Comparison of ENCODE assay signal across 1 cellular context in the genomic region with DNA sequence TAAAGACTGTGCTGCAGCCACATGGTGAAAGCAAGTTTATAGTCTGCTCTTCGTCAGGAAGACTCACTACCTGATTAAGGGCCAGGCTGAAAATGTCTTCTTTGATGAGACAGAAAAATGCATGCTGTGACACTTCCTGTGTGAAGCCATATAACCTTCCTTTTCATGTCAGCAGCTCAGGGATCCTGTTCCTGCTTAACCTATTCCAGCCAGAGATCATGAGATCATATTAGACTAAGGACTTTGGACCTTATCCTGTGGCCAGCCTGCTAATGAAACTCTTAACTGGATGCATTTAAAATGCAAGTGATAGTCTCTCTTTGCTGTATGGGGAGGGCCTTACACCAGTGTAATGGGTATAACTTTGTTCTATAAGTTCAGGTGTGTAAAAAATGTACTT.
TF ChIP-seq lines count a peak whose summit lies in the region.

No MANE protein-coding gene starts in this region.

TF ChIP-seq in WTC11, 78 proteins besides CTCF, POLR2A, EP300 and RAD21 (continued from another document):
- TF ChIP-seq, protein P1, sequence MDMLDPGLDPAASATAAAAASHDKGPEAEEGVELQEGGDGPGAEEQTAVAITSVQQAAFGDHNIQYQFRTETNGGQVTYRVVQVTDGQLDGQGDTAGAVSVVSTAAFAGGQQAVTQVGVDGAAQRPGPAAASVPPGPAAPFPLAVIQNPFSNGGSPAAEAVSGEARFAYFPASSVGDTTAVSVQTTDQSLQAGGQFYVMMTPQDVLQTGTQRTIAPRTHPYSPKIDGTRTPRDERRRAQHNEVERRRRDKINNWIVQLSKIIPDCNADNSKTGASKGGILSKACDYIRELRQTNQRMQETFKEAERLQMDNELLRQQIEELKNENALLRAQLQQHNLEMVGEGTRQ (CRISPR knock-in tag; IDR thresholded peaks at IDR 0.05), result no peak
- TF ChIP-seq NR3C1 (CRISPR knock-in tag; conservative IDR thresholded peaks at IDR 0.05; ENCODE audit: low read depth), result no peak
- no peak for TF ChIP-seq ATF1 (CRISPR knock-in tag; IDR thresholded peaks at IDR 0.05)
- TF ChIP-seq SP1 (CRISPR knock-in tag; conservative IDR thresholded peaks at IDR 0.05), result no peak
- no peak for TF ChIP-seq ZNF396 (CRISPR knock-in tag; IDR thresholded peaks at IDR 0.05; ENCODE audit: borderline replicate concordance)
- no peak for TF ChIP-seq SMAD4 (CRISPR knock-in tag; IDR thresholded peaks at IDR 0.05)
